8 cellular contexts compared by ENCODE assay signal in genomic region chr14:85799668-85800067, GRCh38.
"Had no signal": no experiment of that assay in that cellular context is flagged by ENCODE, and none has a peak within 500 bp of the region (broad histone marks: within the 10 kb centered on the region; RNA-seq: fewer than 3 reads in every experiment).

No MANE protein-coding gene starts in this region.

- H3K4me3 ChIP-seq: GM23248, HAP-1, K562 had no signal

- H3K9me3 ChIP-seq: HAP-1 had no signal

- DNase-seq: GM23248, GOT3, H7, HFFc6, IMR-90 had no signal

- ATAC-seq: HCT116, K562 had no signal

- H3K4me3 Mint-ChIP-seq: HFFc6 had no signal

- H3K9ac ChIP-seq: GM23248 had no signal

- H3K27ac ChIP-seq: GM23248 had no signal

- H3K27ac Mint-ChIP-seq: HFFc6 had no signal

- H3K36me3 ChIP-seq: HAP-1 had no signal

- H2AFZ ChIP-seq: GM23248 had no signal

- H3K4me1 ChIP-seq: HAP-1 had no signal
